Comparison of ENCODE assay signal across 1 cellular context in genomic region chr2:171431677-171432167, GRCh38.
TF ChIP-seq lines count a peak whose summit lies in the region.

No MANE protein-coding gene starts in this region.

TF ChIP-seq in IMR-90, 13 proteins besides CTCF, POLR2A, EP300 and RAD21 (continued from another document):
- TF ChIP-seq USF2 (IDR thresholded peaks at IDR 0.05; ENCODE audit: low read depth, low read length) (no peak), NFE2L2 (IDR thresholded peaks at IDR 0.05; ENCODE audit: low read depth, low read length) (no peak)
